1 cellular context compared by ENCODE assay signal in the genomic region with DNA sequence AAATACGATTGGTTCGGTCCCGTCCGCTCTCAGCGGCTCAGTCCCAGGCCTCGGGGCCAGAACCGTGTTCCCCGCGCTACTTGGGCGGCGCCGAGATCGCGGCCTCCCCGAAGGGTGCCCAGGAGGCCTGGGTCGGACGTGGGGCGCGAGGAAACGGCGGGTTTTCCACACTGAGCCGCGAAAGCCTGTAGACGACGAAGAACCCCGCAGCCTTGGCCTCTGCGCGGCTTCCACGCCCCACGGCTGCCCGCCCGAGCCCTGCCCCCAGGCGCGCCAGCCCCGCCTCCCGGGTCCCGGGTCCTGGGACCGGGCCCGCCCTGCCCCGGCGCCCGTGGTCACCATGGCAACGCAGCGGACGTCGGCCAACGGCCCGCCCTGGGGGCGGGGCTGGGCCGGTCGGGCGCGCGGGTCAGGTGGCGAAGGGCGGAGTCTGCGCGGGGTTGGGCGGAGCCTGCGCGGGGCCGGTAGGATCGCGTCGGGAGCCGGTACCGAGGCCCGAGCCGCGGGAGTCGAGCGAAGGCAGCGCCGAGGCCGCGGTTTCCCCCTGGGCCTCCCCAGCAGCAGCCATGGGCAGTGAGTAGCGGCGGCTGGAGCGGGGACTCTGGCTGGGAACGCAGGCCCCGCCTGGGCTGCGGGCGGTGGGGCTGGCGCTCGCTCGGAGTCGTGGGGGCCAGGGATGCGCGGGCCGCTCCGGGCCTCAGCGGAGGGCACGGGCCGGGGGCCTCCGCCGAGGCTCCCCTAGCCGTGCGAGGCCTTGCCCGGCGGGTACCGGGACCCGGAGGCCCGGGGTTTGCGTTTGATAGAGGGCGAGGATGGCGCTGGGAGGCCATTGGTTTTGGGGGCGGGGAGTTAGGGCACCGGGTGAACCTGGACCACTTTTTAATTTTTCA.
TF ChIP-seq lines count a peak whose summit lies in the region.

A gene (plus strand): TSS at position 456 of the 890 bp plus-strand sequence. CDS start 111 bp downstream, at position 567.

TF ChIP-seq in HepG2, 621 proteins besides CTCF, POLR2A, EP300 and RAD21 (continued from another document and continues in another):
- TF ChIP-seq ZNF614 (CRISPR knock-in tag; IDR thresholded peaks at IDR 0.05; ENCODE audit: borderline replicate concordance): no peak
- TF ChIP-seq NAIF1 (CRISPR knock-in tag; IDR thresholded peaks at IDR 0.05; ENCODE audit: borderline replicate concordance): no peak
- TF ChIP-seq, protein P1, sequence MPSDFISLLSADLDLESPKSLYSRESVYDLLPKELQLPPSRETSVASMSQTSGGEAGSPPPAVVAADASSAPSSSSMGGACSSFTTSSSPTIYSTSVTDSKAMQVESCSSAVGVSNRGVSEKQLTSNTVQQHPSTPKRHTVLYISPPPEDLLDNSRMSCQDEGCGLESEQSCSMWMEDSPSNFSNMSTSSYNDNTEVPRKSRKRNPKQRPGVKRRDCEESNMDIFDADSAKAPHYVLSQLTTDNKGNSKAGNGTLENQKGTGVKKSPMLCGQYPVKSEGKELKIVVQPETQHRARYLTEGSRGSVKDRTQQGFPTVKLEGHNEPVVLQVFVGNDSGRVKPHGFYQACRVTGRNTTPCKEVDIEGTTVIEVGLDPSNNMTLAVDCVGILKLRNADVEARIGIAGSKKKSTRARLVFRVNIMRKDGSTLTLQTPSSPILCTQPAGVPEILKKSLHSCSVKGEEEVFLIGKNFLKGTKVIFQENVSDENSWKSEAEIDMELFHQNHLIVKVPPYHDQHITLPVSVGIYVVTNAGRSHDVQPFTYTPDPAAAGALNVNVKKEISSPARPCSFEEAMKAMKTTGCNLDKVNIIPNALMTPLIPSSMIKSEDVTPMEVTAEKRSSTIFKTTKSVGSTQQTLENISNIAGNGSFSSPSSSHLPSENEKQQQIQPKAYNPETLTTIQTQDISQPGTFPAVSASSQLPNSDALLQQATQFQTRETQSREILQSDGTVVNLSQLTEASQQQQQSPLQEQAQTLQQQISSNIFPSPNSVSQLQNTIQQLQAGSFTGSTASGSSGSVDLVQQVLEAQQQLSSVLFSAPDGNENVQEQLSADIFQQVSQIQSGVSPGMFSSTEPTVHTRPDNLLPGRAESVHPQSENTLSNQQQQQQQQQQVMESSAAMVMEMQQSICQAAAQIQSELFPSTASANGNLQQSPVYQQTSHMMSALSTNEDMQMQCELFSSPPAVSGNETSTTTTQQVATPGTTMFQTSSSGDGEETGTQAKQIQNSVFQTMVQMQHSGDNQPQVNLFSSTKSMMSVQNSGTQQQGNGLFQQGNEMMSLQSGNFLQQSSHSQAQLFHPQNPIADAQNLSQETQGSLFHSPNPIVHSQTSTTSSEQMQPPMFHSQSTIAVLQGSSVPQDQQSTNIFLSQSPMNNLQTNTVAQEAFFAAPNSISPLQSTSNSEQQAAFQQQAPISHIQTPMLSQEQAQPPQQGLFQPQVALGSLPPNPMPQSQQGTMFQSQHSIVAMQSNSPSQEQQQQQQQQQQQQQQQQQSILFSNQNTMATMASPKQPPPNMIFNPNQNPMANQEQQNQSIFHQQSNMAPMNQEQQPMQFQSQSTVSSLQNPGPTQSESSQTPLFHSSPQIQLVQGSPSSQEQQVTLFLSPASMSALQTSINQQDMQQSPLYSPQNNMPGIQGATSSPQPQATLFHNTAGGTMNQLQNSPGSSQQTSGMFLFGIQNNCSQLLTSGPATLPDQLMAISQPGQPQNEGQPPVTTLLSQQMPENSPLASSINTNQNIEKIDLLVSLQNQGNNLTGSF (CRISPR knock-in tag; IDR thresholded peaks at IDR 0.05): 0 out of 2 replicates have a peak, but pooled peaks have one; percentile 7
- TF ChIP-seq ADNP (CRISPR knock-in tag; IDR thresholded peaks at IDR 0.05): no peak
- no peak for TF ChIP-seq KAT2B (IDR thresholded peaks at IDR 0.05; ENCODE audit: borderline replicate concordance, low read depth, low read length)
- TF ChIP-seq ZNF558 (CRISPR knock-in tag; IDR thresholded peaks at IDR 0.05; ENCODE audit: borderline replicate concordance): no peak
- no peak for TF ChIP-seq ZNF775 (CRISPR knock-in tag; IDR thresholded peaks at IDR 0.05; ENCODE audit: borderline replicate concordance)
- no peak for TF ChIP-seq SRF (IDR thresholded peaks at IDR 0.05; ENCODE audit: low read depth, low read length)
- no peak for TF ChIP-seq ZNF430 (CRISPR knock-in tag; IDR thresholded peaks at IDR 0.05)
- TF ChIP-seq AKAP8 (CRISPR knock-in tag; IDR thresholded peaks at IDR 0.05): no peak
- TF ChIP-seq SIX4 (CRISPR knock-in tag; IDR thresholded peaks at IDR 0.05): no peak
- TF ChIP-seq, protein P2, sequence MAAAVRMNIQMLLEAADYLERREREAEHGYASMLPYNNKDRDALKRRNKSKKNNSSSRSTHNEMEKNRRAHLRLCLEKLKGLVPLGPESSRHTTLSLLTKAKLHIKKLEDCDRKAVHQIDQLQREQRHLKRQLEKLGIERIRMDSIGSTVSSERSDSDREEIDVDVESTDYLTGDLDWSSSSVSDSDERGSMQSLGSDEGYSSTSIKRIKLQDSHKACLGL (CRISPR knock-in tag; IDR thresholded peaks at IDR 0.05): peak; percentile 68; the same call in 1 of the 2 replicates
- TF ChIP-seq ZBTB42 (CRISPR knock-in tag; IDR thresholded peaks at IDR 0.05): no peak
- TF ChIP-seq ZNF569 (CRISPR knock-in tag; IDR thresholded peaks at IDR 0.05; ENCODE audit: borderline replicate concordance): no peak
- TF ChIP-seq ZNF20 (CRISPR knock-in tag; IDR thresholded peaks at IDR 0.05): no peak
- TF ChIP-seq FOXJ3 (CRISPR knock-in tag; IDR thresholded peaks at IDR 0.05; ENCODE audit: borderline replicate concordance): no peak
- no peak for TF ChIP-seq ZZZ3 (CRISPR knock-in tag; IDR thresholded peaks at IDR 0.05; ENCODE audit: borderline replicate concordance)
- no peak for TF ChIP-seq MIER3 (CRISPR knock-in tag; IDR thresholded peaks at IDR 0.05; ENCODE audit: borderline replicate concordance)
- TF ChIP-seq KDM2A (CRISPR knock-in tag; IDR thresholded peaks at IDR 0.05; ENCODE audit: borderline replicate concordance, low read depth): peak; percentile 50; the same call in 1 of the 2 replicates
- TF ChIP-seq, protein P3, sequence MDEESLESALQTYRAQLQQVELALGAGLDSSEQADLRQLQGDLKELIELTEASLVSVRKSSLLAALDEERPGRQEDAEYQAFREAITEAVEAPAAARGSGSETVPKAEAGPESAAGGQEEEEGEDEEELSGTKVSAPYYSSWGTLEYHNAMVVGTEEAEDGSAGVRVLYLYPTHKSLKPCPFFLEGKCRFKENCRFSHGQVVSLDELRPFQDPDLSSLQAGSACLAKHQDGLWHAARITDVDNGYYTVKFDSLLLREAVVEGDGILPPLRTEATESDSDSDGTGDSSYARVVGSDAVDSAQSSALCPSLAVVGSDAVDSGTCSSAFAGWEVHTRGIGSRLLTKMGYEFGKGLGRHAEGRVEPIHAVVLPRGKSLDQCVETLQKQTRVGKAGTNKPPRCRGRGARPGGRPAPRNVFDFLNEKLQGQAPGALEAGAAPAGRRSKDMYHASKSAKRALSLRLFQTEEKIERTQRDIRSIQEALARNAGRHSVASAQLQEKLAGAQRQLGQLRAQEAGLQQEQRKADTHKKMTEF (CRISPR knock-in tag; IDR thresholded peaks at IDR 0.05): no peak
- TF ChIP-seq, protein P4, sequence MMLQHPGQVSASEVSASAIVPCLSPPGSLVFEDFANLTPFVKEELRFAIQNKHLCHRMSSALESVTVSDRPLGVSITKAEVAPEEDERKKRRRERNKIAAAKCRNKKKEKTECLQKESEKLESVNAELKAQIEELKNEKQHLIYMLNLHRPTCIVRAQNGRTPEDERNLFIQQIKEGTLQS (CRISPR knock-in tag; IDR thresholded peaks at IDR 0.05): 0 out of 2 replicates have a peak, but pooled peaks have one; percentile 10
- no peak for TF ChIP-seq ZEB1 (IDR thresholded peaks at IDR 0.05; ENCODE audit: insufficient replicate concordance, low read depth)
- TF ChIP-seq ZNF761 (CRISPR knock-in tag; conservative IDR thresholded peaks at IDR 0.05): no peak
- TF ChIP-seq, protein P5, sequence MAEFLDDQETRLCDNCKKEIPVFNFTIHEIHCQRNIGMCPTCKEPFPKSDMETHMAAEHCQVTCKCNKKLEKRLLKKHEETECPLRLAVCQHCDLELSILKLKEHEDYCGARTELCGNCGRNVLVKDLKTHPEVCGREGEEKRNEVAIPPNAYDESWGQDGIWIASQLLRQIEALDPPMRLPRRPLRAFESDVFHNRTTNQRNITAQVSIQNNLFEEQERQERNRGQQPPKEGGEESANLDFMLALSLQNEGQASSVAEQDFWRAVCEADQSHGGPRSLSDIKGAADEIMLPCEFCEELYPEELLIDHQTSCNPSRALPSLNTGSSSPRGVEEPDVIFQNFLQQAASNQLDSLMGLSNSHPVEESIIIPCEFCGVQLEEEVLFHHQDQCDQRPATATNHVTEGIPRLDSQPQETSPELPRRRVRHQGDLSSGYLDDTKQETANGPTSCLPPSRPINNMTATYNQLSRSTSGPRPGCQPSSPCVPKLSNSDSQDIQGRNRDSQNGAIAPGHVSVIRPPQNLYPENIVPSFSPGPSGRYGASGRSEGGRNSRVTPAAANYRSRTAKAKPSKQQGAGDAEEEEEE (CRISPR knock-in tag; IDR thresholded peaks at IDR 0.05; ENCODE audit: borderline replicate concordance): no peak
- TF ChIP-seq NCOA1 (CRISPR knock-in tag; IDR thresholded peaks at IDR 0.05): no peak
- TF ChIP-seq ARID2 (CRISPR knock-in tag; IDR thresholded peaks at IDR 0.05; ENCODE audit: borderline replicate concordance): peak; percentile 39; the same call in 1 of the 2 replicates
- no peak for TF ChIP-seq ZNF616 (CRISPR knock-in tag; IDR thresholded peaks at IDR 0.05; ENCODE audit: low read depth)
- TF ChIP-seq, protein P6, sequence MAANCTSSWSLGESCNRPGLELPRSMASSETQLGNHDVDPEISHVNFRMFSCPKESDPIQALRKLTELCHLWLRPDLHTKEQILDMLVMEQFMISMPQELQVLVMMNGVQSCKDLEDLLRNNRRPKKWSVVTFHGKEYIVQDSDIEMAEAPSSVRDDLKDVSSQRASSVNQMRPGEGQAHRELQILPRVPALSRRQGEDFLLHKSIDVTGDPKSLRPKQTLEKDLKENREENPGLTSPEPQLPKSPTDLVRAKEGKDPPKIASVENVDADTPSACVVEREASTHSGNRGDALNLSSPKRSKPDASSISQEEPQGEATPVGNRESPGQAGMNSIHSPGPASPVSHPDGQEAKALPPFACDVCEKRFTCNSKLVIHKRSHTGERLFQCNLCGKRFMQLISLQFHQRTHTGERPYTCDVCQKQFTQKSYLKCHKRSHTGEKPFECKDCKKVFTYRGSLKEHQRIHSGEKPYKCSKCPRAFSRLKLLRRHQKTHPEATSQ (CRISPR knock-in tag; IDR thresholded peaks at IDR 0.05; ENCODE audit: borderline replicate concordance): no peak
- peak; percentile 87; the same call in 1 of the 2 replicates for TF ChIP-seq ZFP82 (CRISPR knock-in tag; IDR thresholded peaks at IDR 0.05; ENCODE audit: borderline replicate concordance)
- TF ChIP-seq ATM (IDR thresholded peaks at IDR 0.05; ENCODE audit: borderline replicate concordance): no peak
- TF ChIP-seq, protein P7, sequence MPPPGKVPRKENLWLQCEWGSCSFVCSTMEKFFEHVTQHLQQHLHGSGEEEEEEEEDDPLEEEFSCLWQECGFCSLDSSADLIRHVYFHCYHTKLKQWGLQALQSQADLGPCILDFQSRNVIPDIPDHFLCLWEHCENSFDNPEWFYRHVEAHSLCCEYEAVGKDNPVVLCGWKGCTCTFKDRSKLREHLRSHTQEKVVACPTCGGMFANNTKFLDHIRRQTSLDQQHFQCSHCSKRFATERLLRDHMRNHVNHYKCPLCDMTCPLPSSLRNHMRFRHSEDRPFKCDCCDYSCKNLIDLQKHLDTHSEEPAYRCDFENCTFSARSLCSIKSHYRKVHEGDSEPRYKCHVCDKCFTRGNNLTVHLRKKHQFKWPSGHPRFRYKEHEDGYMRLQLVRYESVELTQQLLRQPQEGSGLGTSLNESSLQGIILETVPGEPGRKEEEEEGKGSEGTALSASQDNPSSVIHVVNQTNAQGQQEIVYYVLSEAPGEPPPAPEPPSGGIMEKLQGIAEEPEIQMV (CRISPR knock-in tag; IDR thresholded peaks at IDR 0.05; ENCODE audit: low read depth): no peak; the same call in 1 of the 2 replicates
- TF ChIP-seq, protein P8, sequence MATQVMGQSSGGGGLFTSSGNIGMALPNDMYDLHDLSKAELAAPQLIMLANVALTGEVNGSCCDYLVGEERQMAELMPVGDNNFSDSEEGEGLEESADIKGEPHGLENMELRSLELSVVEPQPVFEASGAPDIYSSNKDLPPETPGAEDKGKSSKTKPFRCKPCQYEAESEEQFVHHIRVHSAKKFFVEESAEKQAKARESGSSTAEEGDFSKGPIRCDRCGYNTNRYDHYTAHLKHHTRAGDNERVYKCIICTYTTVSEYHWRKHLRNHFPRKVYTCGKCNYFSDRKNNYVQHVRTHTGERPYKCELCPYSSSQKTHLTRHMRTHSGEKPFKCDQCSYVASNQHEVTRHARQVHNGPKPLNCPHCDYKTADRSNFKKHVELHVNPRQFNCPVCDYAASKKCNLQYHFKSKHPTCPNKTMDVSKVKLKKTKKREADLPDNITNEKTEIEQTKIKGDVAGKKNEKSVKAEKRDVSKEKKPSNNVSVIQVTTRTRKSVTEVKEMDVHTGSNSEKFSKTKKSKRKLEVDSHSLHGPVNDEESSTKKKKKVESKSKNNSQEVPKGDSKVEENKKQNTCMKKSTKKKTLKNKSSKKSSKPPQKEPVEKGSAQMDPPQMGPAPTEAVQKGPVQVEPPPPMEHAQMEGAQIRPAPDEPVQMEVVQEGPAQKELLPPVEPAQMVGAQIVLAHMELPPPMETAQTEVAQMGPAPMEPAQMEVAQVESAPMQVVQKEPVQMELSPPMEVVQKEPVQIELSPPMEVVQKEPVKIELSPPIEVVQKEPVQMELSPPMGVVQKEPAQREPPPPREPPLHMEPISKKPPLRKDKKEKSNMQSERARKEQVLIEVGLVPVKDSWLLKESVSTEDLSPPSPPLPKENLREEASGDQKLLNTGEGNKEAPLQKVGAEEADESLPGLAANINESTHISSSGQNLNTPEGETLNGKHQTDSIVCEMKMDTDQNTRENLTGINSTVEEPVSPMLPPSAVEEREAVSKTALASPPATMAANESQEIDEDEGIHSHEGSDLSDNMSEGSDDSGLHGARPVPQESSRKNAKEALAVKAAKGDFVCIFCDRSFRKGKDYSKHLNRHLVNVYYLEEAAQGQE (IDR thresholded peaks at IDR 0.05; ENCODE audit: borderline replicate concordance in 1 of 2, low read depth in 1 of 2, low read length in 2 of 2): no peak
- no peak for TF ChIP-seq ZNF598 (CRISPR knock-in tag; IDR thresholded peaks at IDR 0.05; ENCODE audit: borderline replicate concordance)
- TF ChIP-seq REL (CRISPR knock-in tag; conservative IDR thresholded peaks at IDR 0.05): no peak
- TF ChIP-seq, protein P9, sequence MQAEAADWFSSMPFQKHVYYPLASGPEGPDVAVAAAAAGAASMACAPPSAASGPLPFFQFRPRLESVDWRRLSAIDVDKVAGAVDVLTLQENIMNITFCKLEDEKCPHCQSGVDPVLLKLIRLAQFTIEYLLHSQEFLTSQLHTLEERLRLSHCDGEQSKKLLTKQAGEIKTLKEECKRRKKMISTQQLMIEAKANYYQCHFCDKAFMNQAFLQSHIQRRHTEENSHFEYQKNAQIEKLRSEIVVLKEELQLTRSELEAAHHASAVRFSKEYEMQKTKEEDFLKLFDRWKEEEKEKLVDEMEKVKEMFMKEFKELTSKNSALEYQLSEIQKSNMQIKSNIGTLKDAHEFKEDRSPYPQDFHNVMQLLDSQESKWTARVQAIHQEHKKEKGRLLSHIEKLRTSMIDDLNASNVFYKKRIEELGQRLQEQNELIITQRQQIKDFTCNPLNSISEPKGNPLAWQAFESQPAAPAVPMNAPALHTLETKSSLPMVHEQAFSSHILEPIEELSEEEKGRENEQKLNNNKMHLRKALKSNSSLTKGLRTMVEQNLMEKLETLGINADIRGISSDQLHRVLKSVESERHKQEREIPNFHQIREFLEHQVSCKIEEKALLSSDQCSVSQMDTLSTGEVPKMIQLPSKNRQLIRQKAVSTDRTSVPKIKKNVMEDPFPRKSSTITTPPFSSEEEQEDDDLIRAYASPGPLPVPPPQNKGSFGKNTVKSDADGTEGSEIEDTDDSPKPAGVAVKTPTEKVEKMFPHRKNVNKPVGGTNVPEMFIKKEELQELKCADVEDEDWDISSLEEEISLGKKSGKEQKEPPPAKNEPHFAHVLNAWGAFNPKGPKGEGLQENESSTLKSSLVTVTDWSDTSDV (CRISPR knock-in tag; IDR thresholded peaks at IDR 0.05): no peak
